12 cellular contexts compared by ENCODE assay signal in the genomic region with DNA sequence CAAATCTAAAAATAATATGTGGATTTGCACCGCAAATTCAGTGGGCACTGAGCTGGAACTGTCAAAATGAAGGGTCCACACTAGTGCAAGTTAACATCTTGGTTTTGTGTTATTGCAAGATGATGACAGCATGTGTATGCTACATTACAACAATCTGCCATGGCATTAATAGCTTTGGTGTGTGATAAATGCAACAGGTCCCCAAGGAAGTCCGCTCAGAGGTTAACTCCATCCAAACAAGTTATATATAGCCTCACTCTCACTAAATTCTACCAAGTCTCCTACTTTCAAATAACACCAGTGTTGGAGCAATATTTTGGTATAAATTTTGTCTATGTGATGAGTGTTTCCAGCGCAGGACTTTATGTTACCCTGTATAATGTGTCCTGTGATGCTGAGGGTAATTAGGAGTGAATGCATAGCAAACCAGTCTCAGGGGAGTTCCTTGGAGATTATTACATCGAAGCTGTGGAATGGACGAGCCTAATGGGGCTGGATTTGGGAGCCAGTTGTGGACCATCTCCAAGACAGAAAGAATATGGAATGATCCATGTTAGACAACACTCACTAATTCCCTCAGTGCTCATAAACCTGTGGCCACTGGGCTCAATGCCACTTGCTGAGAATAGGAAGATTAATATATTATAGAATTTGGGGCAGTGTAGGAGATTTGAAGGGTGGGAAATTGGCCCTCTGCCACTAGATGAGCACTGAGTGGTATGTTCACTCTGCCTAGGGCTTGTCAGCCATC.
DNase-seq lines count a peak whose midpoint lies in the region; TF ChIP-seq lines count a peak whose summit lies in the region.
"Had no signal": no experiment of that assay in that cellular context is flagged by ENCODE, and none has a peak within 500 bp of the region (broad histone marks: within the 10 kb centered on the region; RNA-seq: fewer than 3 reads in every experiment).

No MANE protein-coding gene starts in this region.

- H3K27ac ChIP-seq in BLaER1 treated with 17β-estradiol and CSF1 and Interleukin-3, amounts not matched to agents 10 nM and 100 nM: no peak overlapping the region; a peak in 1 of 22 replicates
- H3K27ac ChIP-seq in HEK293 (ENCODE audit: extremely low read depth, low read depth, low read length): no peak overlapping the region
- H3K27ac ChIP-seq: C4-2B had no signal

- DNase-seq in NCI-H524 (lab: John Stamatoyannopoulos, UW): peak; percentile 13 to 58
- DNase-seq in skeletal muscle cell (ENCODE audit: low read depth): peak; percentile 62
- DNase-seq in activated naive CD4-positive, alpha-beta T cell (lab: John Stamatoyannopoulos, UW): no peak
- DNase-seq in immature natural killer cell: no peak
- no peak for DNase-seq in RKO (ENCODE audit: low spot score)
- DNase-seq: ACHN; CD4-positive, alpha-beta memory T cell; DMS53; HCEC 1CT had no signal

- POLR2A ChIA-PET in HEK293 (lab: Yijun Ruan, JAX): no interaction called here

- CTCF ChIA-PET in HEK293 (lab: Yijun Ruan, JAX): interaction anchor here (1.1 kb wide), 1 partner anchor 54 kb away, joined by 3 read pairs; no protein-coding TSS in a partner anchor

- peak overlapping the region in 10 of 11 experiments; percentile 13 to 64 (median 52); a peak in 18 of 22 replicates for H3K4me2 ChIP-seq in BLaER1 treated with 17β-estradiol and CSF1 and Interleukin-3, amounts not matched to agents 10 nM and 100 nM

- peaks cover 3 to 4% (median 3%) of the 10 kb centered on the region in 3 donors for H3K27me3 Mint-ChIP-seq in immature natural killer cell (ENCODE audit: low read depth in 3 of 3)
- H3K27me3 Mint-ChIP-seq: CD4-positive, alpha-beta memory T cell had no signal

- no peaks in the 10 kb centered on the region for H3K4me1 Mint-ChIP-seq in immature natural killer cell
- H3K4me1 Mint-ChIP-seq: CD4-positive, alpha-beta memory T cell had no signal

- H3K36me3 Mint-ChIP-seq in immature natural killer cell: no peaks in the 10 kb centered on the region
- H3K36me3 Mint-ChIP-seq: CD4-positive, alpha-beta memory T cell had no signal

- H3K27me3 ChIP-seq in BLaER1 treated with 17β-estradiol and CSF1 and Interleukin-3, amounts not matched to agents 10 nM and 100 nM: no peaks in the 10 kb centered on the region

- H3K4me3 ChIP-seq in BLaER1 treated with 17β-estradiol and CSF1 and Interleukin-3, amounts not matched to agents 10 nM and 100 nM: no peak overlapping the region
- H3K4me3 ChIP-seq in HEK293 (ENCODE audit: low read depth, low read length): no peak overlapping the region
- no peak overlapping the region for H3K4me3 ChIP-seq in skeletal muscle cell (ENCODE audit: low read depth, low read length)

- no peak overlapping the region for H3K9ac ChIP-seq in BLaER1 treated with 17β-estradiol and CSF1 and Interleukin-3, amounts not matched to agents 10 nM and 100 nM

- no peak overlapping the region for H3K27ac Mint-ChIP-seq in immature natural killer cell
- H3K27ac Mint-ChIP-seq: CD4-positive, alpha-beta memory T cell had no signal

- H3K9me3 Mint-ChIP-seq in immature natural killer cell: peaks cover 0 to 1% (median 0%) of the 10 kb centered on the region in 6 donors

- H3K4me1 ChIP-seq in BLaER1 treated with 17β-estradiol and CSF1 and Interleukin-3, amounts not matched to agents 10 nM and 100 nM: peaks cover 10 to 26% (median 18%) of the 10 kb centered on the region in 10 experiments
- no peaks in the 10 kb centered on the region; the same call in 1 of the 2 replicates for H3K4me1 ChIP-seq in HEK293 (ENCODE audit: control insufficient read depth, insufficient read depth, low read length)

- TF ChIP-seq CTCF in HEK293 (tag by site-specific recombination; IDR thresholded peaks at IDR 0.05): no peak

- no peaks in the 10 kb centered on the region for H4K20me1 ChIP-seq in BLaER1 treated with 17β-estradiol and CSF1 and Interleukin-3, amounts not matched to agents 10 nM and 100 nM

- no peaks in the 10 kb centered on the region for H3K36me3 ChIP-seq in BLaER1 treated with 17β-estradiol and CSF1 and Interleukin-3, amounts not matched to agents 10 nM and 100 nM
- no peaks in the 10 kb centered on the region for H3K36me3 ChIP-seq in HEK293 (ENCODE audit: control insufficient read depth in 2 of 2, insufficient read depth in 1 of 2, low read length in 2 of 2)

- no peak overlapping the region for H3K4me3 Mint-ChIP-seq in immature natural killer cell
- H3K4me3 Mint-ChIP-seq: CD4-positive, alpha-beta memory T cell had no signal

- H3K9me3 ChIP-seq in BLaER1 treated with 17β-estradiol and CSF1 and Interleukin-3, amounts not matched to agents 10 nM and 100 nM (replicated peaks in 1 of 11): no peaks in the 10 kb centered on the region; a peak in 1 of 22 replicates
- H3K9me3 ChIP-seq in HEK293 (ENCODE audit: control insufficient read depth, insufficient read depth, low read depth, low read length): no peaks in the 10 kb centered on the region

TF ChIP-seq in HEK293, 187 proteins besides CTCF, POLR2A, EP300 and RAD21:
- TF ChIP-seq, protein P1, sequence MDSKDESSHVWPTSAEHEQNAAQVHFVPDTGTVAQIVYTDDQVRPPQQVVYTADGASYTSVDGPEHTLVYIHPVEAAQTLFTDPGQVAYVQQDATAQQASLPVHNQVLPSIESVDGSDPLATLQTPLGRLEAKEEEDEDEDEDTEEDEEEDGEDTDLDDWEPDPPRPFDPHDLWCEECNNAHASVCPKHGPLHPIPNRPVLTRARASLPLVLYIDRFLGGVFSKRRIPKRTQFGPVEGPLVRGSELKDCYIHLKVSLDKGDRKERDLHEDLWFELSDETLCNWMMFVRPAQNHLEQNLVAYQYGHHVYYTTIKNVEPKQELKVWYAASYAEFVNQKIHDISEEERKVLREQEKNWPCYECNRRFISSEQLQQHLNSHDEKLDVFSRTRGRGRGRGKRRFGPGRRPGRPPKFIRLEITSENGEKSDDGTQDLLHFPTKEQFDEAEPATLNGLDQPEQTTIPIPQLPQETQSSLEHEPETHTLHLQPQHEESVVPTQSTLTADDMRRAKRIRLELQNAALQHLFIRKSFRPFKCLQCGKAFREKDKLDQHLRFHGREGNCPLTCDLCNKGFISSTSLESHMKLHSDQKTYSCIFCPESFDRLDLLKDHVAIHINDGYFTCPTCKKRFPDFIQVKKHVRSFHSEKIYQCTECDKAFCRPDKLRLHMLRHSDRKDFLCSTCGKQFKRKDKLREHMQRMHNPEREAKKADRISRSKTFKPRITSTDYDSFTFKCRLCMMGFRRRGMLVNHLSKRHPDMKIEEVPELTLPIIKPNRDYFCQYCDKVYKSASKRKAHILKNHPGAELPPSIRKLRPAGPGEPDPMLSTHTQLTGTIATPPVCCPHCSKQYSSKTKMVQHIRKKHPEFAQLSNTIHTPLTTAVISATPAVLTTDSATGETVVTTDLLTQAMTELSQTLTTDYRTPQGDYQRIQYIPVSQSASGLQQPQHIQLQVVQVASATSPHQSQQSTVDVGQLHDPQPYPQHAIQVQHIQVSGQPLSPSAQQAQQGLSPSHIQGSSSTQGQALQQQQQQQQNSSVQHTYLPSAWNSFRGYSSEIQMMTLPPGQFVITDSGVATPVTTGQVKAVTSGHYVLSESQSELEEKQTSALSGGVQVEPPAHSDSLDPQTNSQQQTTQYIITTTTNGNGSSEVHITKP (tag by site-specific recombination; IDR thresholded peaks at IDR 0.05): peak; percentile 96
- TF ChIP-seq HOXC10 (CRISPR knock-in tag; IDR thresholded peaks at IDR 0.05): no peak
- peak; percentile 82 for TF ChIP-seq SCRT2 (tag by site-specific recombination; IDR thresholded peaks at IDR 0.05)
- TF ChIP-seq SCRT1 (tag by site-specific recombination; IDR thresholded peaks at IDR 0.05; ENCODE audit: borderline replicate concordance): peak; percentile 49; the same call in 1 of the 2 replicates
- TF ChIP-seq ZNF626 (tag by site-specific recombination; IDR thresholded peaks at IDR 0.05): no peak
TF ChIP-seq in HEK293: peak in this region for 3.

Comparison
In these comparisons a context has a peak if more than half of its experiments do, and no peak if none do; other contexts are left out.
1. DNase-seq: peak in NCI-H524 (2 of 2) and skeletal muscle cell (single experiment); none in activated naive CD4-positive, alpha-beta T cell (0 of 4), immature natural killer cell (0 of 3) and RKO (single experiment).